ENCODE assay signal across 8 cellular contexts in the genomic region with DNA sequence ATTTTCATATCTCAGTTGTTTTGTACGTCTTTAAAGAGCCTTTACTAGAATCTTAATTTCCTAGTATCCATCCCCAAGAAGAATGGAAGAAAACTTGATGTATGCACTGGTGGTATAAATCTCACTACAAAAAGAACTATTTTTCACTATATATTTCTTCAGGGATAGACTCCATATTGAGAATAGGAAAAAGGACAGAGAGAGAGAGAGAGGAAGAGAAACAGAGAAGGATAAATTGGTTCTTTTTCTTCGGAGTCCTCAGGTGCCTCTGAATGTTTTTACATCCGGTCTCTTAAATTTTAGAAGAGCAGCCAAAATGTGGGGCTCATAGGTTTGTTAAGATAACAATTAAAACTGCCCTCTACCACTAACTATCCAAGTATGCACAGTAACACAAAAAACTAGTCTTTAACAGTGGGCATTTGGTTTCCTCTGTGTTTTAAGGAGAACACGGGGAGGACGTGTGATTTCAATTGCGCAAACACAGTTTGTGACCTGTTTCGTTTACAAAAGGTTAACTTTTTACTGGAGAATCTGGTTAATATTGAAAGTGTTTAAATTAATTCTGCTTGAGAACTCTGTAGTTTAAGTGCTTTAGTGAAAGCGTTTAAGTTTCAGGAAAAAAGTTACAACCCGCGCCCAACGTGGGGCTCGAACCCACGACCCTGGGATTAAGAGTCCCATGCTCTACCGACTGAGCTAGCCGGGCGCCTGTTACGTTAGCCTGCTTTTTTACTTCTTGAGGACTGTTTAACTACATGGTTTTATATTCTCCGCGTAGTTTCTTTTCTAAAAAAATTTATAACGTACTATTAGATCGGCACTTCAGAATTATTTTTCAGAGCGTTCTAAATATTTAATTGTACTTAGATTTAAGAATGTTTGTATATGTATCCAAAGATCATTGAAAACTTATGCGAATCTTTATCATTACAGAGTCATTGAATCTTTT. TPM values are rescaled to one million over a fixed set of nuclear protein-coding genes. Genes with fewer than 3 reads are reported as not detected.
A peak's percentile ranks its signal among the peaks of the same experiment; 100 is the strongest.
DNase-seq lines count a peak whose midpoint lies in the region; ATAC-seq and TF ChIP-seq lines count a peak whose summit lies in the region.

No MANE protein-coding gene starts in this region.

- H3K4me1 ChIP-seq in parathyroid adenoma (peaks cover 6% of the 10 kb centered on the region), thymus (ENCODE audit: control insufficient read depth, insufficient read depth, low read length) (no peaks in the 10 kb centered on the region)

- peak overlapping the region; percentile 81 for H2AFZ ChIP-seq in parathyroid adenoma

- peak overlapping the region; percentile 83 for H3K4me2 ChIP-seq in parathyroid adenoma (ENCODE audit: low read length)

- DNase-seq in GDM1 (lab: John Stamatoyannopoulos, UW) (peak; percentile 39), LNCaP clone FGC (ENCODE audit: low read depth) (no peak), SK-N-MC (ENCODE audit: low read depth, low spot score) (peak; percentile 52), head of caudate nucleus (peak; percentile 54 to 94 (median 79))
- DNase-seq in activated naive CD4-positive, alpha-beta T cell treated with anti-CD3 and anti-CD28 coated beads, Interleukin-2, amount 50 U/mL, for 16 hours: peak; percentile 76

- no peaks in the 10 kb centered on the region for H3K79me2 ChIP-seq in parathyroid adenoma

- H3K4me3 ChIP-seq in LNCaP clone FGC (ENCODE audit: low read depth, low read length) (peak overlapping the region; percentile 75), SK-N-MC (peak overlapping the region; percentile 86), parathyroid adenoma (ENCODE audit: low read depth, low read length) (peak overlapping the region; percentile 93), thymus (ENCODE audit: low read length) (peak overlapping the region; percentile 62)

- WGBS in thymus: 2% methylated on average over 23 of the region's 23 CpGs

- H3K27ac ChIP-seq in SK-N-MC: peak overlapping the region; percentile 21
- peak overlapping the region; percentile 72 for H3K27ac ChIP-seq in parathyroid adenoma
- H3K27ac ChIP-seq in thymus (ENCODE audit: low read depth): peak overlapping the region; percentile 44

- H3K9me3 ChIP-seq in SK-N-MC (ENCODE audit: low read depth, low read length): no peaks in the 10 kb centered on the region
- no peaks in the 10 kb centered on the region for H3K9me3 ChIP-seq in parathyroid adenoma (ENCODE audit: control insufficient read depth, low read length)
- H3K9me3 ChIP-seq in thymus (ENCODE audit: control insufficient read depth): no peaks in the 10 kb centered on the region

- no peaks in the 10 kb centered on the region for H3K36me3 ChIP-seq in SK-N-MC (ENCODE audit: insufficient read depth, low read length)
- no peaks in the 10 kb centered on the region for H3K36me3 ChIP-seq in parathyroid adenoma (ENCODE audit: control insufficient read depth, insufficient read depth, low read length)
- no peaks in the 10 kb centered on the region for H3K36me3 ChIP-seq in thymus (ENCODE audit: control insufficient read depth, insufficient read depth)

- no peaks in the 10 kb centered on the region for H3K27me3 ChIP-seq in parathyroid adenoma (ENCODE audit: control insufficient read depth, insufficient read depth, low read length)
- no peaks in the 10 kb centered on the region for H3K27me3 ChIP-seq in thymus (ENCODE audit: control insufficient read depth, insufficient read depth)

- ATAC-seq in HG03045 (IDR thresholded peaks at IDR 0.05; ENCODE audit: unreplicated experiment): no peak

- H3K9ac ChIP-seq in SK-N-MC (ENCODE audit: insufficient read length) (peak overlapping the region; percentile 82), parathyroid adenoma (no peak overlapping the region)

- intact Hi-C loops in head of caudate nucleus (cut with DNase I): loop anchor here (5.0 kb wide), 1 partner anchor 42 kb away; no protein-coding TSS in a partner anchor

- TF ChIP-seq CTCF in LNCaP clone FGC (IDR thresholded peaks at IDR 0.05; ENCODE audit: control insufficient read depth, extremely low read depth, insufficient read depth) (no peak), parathyroid adenoma (IDR thresholded peaks at IDR 0.05) (peak; percentile 7)

RNA-seq across cellular contexts. Expression of gene PSMA3, which starts 5.1 kb away (rescaled TPM):
- polyA plus RNA-seq in thymus: 181 TPM

RNA-seq across cellular contexts. Expression of gene ACTR10, which starts 39.6 kb away (rescaled TPM):
- 145 TPM for polyA plus RNA-seq in thymus

RNA-seq across cellular contexts. Expression of gene ARID4A, which starts 58.8 kb away (rescaled TPM):
- polyA plus RNA-seq in thymus: 14.8 TPM

Comparison
In these comparisons a context has a peak if more than half of its experiments do, and no peak if none do; other contexts are left out.
1. H3K27ac ChIP-seq: peak in every context shown above with its lines; median percentile 72 in parathyroid adenoma; 44 in thymus; 21 in SK-N-MC.